Comparison of ENCODE assay signal across 31 cellular contexts in genomic region chr7:44969049-44969700, GRCh38. TPM values are rescaled to one million over a fixed set of nuclear protein-coding genes. Genes with fewer than 3 reads are reported as not detected.
DNase-seq lines count a peak whose midpoint lies in the region; ATAC-seq, FAIRE-seq and TF ChIP-seq lines count a peak whose summit lies in the region.
"Had no signal": no experiment of that assay in that cellular context is flagged by ENCODE, and none has a peak within 500 bp of the region (broad histone marks: within the 10 kb centered on the region; RNA-seq: fewer than 3 reads in every experiment).

No MANE protein-coding gene starts in this region.

- H3K27me3 Mint-ChIP-seq in activated CD8-positive, alpha-beta memory T cell treated with anti-CD3 and anti-CD28 coated beads, Interleukin-2, amount 10 ng/mL, durations not matched to agents 7 days and 5 days, result no peaks in the 10 kb centered on the region
- no peaks in the 10 kb centered on the region for H3K27me3 Mint-ChIP-seq in activated T-helper 17 cell treated with anti-CD3 and anti-CD28 coated beads, Interleukin-2, amount 50 U/mL, for 72 hours
- peaks cover 5% of the 10 kb centered on the region for H3K27me3 Mint-ChIP-seq in glutamatergic neuron (ENCODE audit: unreplicated experiment)
- H3K27me3 Mint-ChIP-seq: memory B cell had no signal

- intact Hi-C loops in stomach (cut with DNase I; ENCODE audit: low total_unique reads), result no loop called here

- TF ChIP-seq POLR2A in GM12892 (IDR thresholded peaks at IDR 0.05; ENCODE audit: low read depth, low read length) (0 out of 2 replicates have a peak, but pooled peaks have one; percentile 41), stomach (IDR thresholded peaks at IDR 0.05) (no peak)

- ATAC-seq in activated CD8-positive, alpha-beta memory T cell treated with anti-CD3 and anti-CD28 coated beads, Interleukin-2, amount 10 ng/mL, durations not matched to agents 7 days and 5 days, result no peak
- ATAC-seq in activated T-helper 17 cell treated with anti-CD3 and anti-CD28 coated beads, Interleukin-2, amount 50 U/mL, for 72 hours (replicated peaks), result no peak
- ATAC-seq in stimulated activated naive CD8-positive, alpha-beta T cell treated with anti-CD3 and anti-CD28 coated beads, Interleukin-15, Interleukin-2, amounts not matched to agents 100 U/mL and 50 U/mL, for 24 hours, result no peak
- ATAC-seq: HCT116, K562, left lobe of liver, sciatic nerve had no signal

- DNase-seq in activated CD8-positive, alpha-beta memory T cell treated with anti-CD3 and anti-CD28 coated beads, Interleukin-2, amount 50 U/mL, for 48 hours, result peak; percentile 50
- DNase-seq in activated CD8-positive, alpha-beta memory T cell treated with anti-CD3 and anti-CD28 coated beads, Interleukin-2, amount 10 ng/mL, durations not matched to agents 7 days and 5 days, result no peak
- DNase-seq in GM12892 (ENCODE audit: insufficient read length) (no peak), stomach (no peak), DMS 273 (lab: John Stamatoyannopoulos, UW; ENCODE audit: unreplicated experiment) (no peak), glutamatergic neuron (no peak)
- DNase-seq in stimulated activated naive CD8-positive, alpha-beta T cell treated with anti-CD3 and anti-CD28 coated beads, Interleukin-15, Interleukin-2, amounts not matched to agents 100 U/mL and 50 U/mL, for 24 hours, result peak; percentile 2
- DNase-seq: ACHN; activated CD4-positive, alpha-beta T cell treated with anti-CD3 and anti-CD28 coated beads for 4 hours; activated gamma-delta T cell treated with Interleukin-2 at 50 U/mL for 16 hours; brain microvascular endothelial cell; C1 segment of cervical spinal cord; Caco-2; GDM1; MM.1S; NCI-H1436 treated with DMSO at 0.1 percent for 48 hours; NCI-H446 treated with DMSO at 0.1 percent for 48 hours; NCI-H82; trophoblast cell had no signal

- CTCF ChIA-PET in activated CD8-positive, alpha-beta memory T cell treated with anti-CD3 and anti-CD28 coated beads, Interleukin-2, amount 10 ng/mL, durations not matched to agents 7 days and 5 days (lab: Charles Lee), result interaction anchor here (1.3 kb wide), 1 partner anchor 13 kb away, joined by 3 read pairs; no protein-coding TSS in a partner anchor

- no peak overlapping the region for H3K4me3 Mint-ChIP-seq in activated CD8-positive, alpha-beta memory T cell treated with anti-CD3 and anti-CD28 coated beads, Interleukin-2, amount 10 ng/mL, durations not matched to agents 7 days and 5 days
- no peak overlapping the region for H3K4me3 Mint-ChIP-seq in activated T-helper 17 cell treated with anti-CD3 and anti-CD28 coated beads, Interleukin-2, amount 50 U/mL, for 72 hours
- no peak overlapping the region for H3K4me3 Mint-ChIP-seq in glutamatergic neuron (ENCODE audit: unreplicated experiment)
- H3K4me3 Mint-ChIP-seq: memory B cell had no signal

- peaks cover 31% of the 10 kb centered on the region for H3K4me1 Mint-ChIP-seq in activated CD8-positive, alpha-beta memory T cell treated with anti-CD3 and anti-CD28 coated beads, Interleukin-2, amount 10 ng/mL, durations not matched to agents 7 days and 5 days
- H3K4me1 Mint-ChIP-seq in activated T-helper 17 cell treated with anti-CD3 and anti-CD28 coated beads, Interleukin-2, amount 50 U/mL, for 72 hours, result peaks cover 17% of the 10 kb centered on the region
- H3K4me1 Mint-ChIP-seq in glutamatergic neuron (ENCODE audit: low read depth, unreplicated experiment), result peaks cover 2% of the 10 kb centered on the region

- peaks cover 74% of the 10 kb centered on the region for H3K36me3 Mint-ChIP-seq in activated CD8-positive, alpha-beta memory T cell treated with anti-CD3 and anti-CD28 coated beads, Interleukin-2, amount 10 ng/mL, durations not matched to agents 7 days and 5 days
- H3K36me3 Mint-ChIP-seq in activated T-helper 17 cell treated with anti-CD3 and anti-CD28 coated beads, Interleukin-2, amount 50 U/mL, for 72 hours (ENCODE audit: low read depth), result peaks cover 100% of the 10 kb centered on the region
- no peaks in the 10 kb centered on the region for H3K36me3 Mint-ChIP-seq in glutamatergic neuron (ENCODE audit: unreplicated experiment)

- FAIRE-seq in GM12892 (lab: Jason Lieb, UNC), result no peak
- FAIRE-seq: endothelial cell of umbilical vein, GM18507, K562 had no signal

- H3K27me3 ChIP-seq in stomach, result no peaks in the 10 kb centered on the region
- H3K27me3 ChIP-seq: adrenal gland had no signal

- 87 to 95% (median 94%) methylated on average over 9 to 11 of the region's 11 CpGs for WGBS in stomach, 5 donors

- TF ChIP-seq CTCF in stomach (IDR thresholded peaks at IDR 0.05), result no peak
- no peak for TF ChIP-seq CTCF in glutamatergic neuron (IDR thresholded peaks at IDR 0.05; ENCODE audit: partially characterized antibody, unreplicated experiment)

- H3K4me3 ChIP-seq in stomach, result no peak overlapping the region
- H3K4me3 ChIP-seq: adrenal gland, K562, prostate gland had no signal

- H3K27ac Mint-ChIP-seq in activated CD8-positive, alpha-beta memory T cell treated with anti-CD3 and anti-CD28 coated beads, Interleukin-2, amount 10 ng/mL, durations not matched to agents 7 days and 5 days, result no peak overlapping the region
- peak overlapping the region; percentile 88 for H3K27ac Mint-ChIP-seq in activated T-helper 17 cell treated with anti-CD3 and anti-CD28 coated beads, Interleukin-2, amount 50 U/mL, for 72 hours
- H3K27ac Mint-ChIP-seq in glutamatergic neuron (ENCODE audit: unreplicated experiment), result no peak overlapping the region
- H3K27ac Mint-ChIP-seq: memory B cell had no signal

- H3K4me1 ChIP-seq in stomach, result peaks cover 0 to 4% (median 0%) of the 10 kb centered on the region in 4 donors
- H3K4me1 ChIP-seq: adrenal gland, prostate gland had no signal

- TF ChIP-seq EP300 in stomach (IDR thresholded peaks at IDR 0.05), result no peak

- no peaks in the 10 kb centered on the region for H3K9me3 ChIP-seq in stomach
- H3K9me3 ChIP-seq: adrenal gland, Caco-2, prostate gland had no signal

- no peak overlapping the region for H3K27ac ChIP-seq in stomach
- H3K27ac ChIP-seq: adrenal gland, brain microvascular endothelial cell, prostate gland had no signal

- peaks cover 0 to 3% (median 0%) of the 10 kb centered on the region in 4 donors for H3K36me3 ChIP-seq in stomach
- H3K36me3 ChIP-seq: adrenal gland, brain microvascular endothelial cell, prostate gland had no signal

- H3K9me3 Mint-ChIP-seq in activated CD8-positive, alpha-beta memory T cell treated with anti-CD3 and anti-CD28 coated beads, Interleukin-2, amount 10 ng/mL, durations not matched to agents 7 days and 5 days (ENCODE audit: low read depth), result no peaks in the 10 kb centered on the region
- no peaks in the 10 kb centered on the region for H3K9me3 Mint-ChIP-seq in activated T-helper 17 cell treated with anti-CD3 and anti-CD28 coated beads, Interleukin-2, amount 50 U/mL, for 72 hours
- no peaks in the 10 kb centered on the region for H3K9me3 Mint-ChIP-seq in glutamatergic neuron (ENCODE audit: unreplicated experiment)
- H3K9me3 Mint-ChIP-seq: memory B cell had no signal

RNA-seq across cellular contexts. Expression of gene MYO1G, which starts 9.6 kb away (rescaled TPM):
- total RNA-seq in activated CD8-positive, alpha-beta memory T cell treated with anti-CD3 and anti-CD28 coated beads, Interleukin-2, amount 10 ng/mL, durations not matched to agents 7 days and 5 days, result 100 to 1,000 TPM; 502 to 567 TPM
- 137 TPM for polyA plus RNA-seq in GM12892 (2012; ENCODE audit: missing spikeins)
- 100 to 1,000 TPM; 316 to 649 TPM for total RNA-seq in activated T-helper 17 cell treated with anti-CD3 and anti-CD28 coated beads, Interleukin-2, amount 50 U/mL, for 72 hours
- total RNA-seq in stomach, result 10 to 100 TPM in 1 of 5 donors, 1 to 10 TPM in 4; 1.7 to 16.7 (median 4.0) TPM
- 1 to 10 TPM; 2.0 to 3.4 (median 3.2) TPM for polyA plus RNA-seq in stomach
- total RNA-seq in glutamatergic neuron (ENCODE audit: unreplicated experiment), result 0.54 TPM
- total RNA-seq: HT1080, RPMI7951 had no signal
- polyA plus RNA-seq: endothelial cell of umbilical vein had no signal

RNA-seq across cellular contexts. Expression of gene CCM2, which starts 30.8 kb away (rescaled TPM):
- 100 to 1,000 TPM in 1 of 2 experiments, 10 to 100 TPM in 1; 87.5 to 113 TPM for total RNA-seq in activated CD8-positive, alpha-beta memory T cell treated with anti-CD3 and anti-CD28 coated beads, Interleukin-2, amount 10 ng/mL, durations not matched to agents 7 days and 5 days
- 37.2 TPM for polyA plus RNA-seq in GM12892 (2012; ENCODE audit: missing spikeins)
- total RNA-seq in activated T-helper 17 cell treated with anti-CD3 and anti-CD28 coated beads, Interleukin-2, amount 50 U/mL, for 72 hours, result 10 to 100 TPM; 69.8 to 79.3 TPM
- total RNA-seq in stomach (10 to 100 TPM in 4 of 5 donors, 1 to 10 TPM in 1; 1.8 to 31.7 (median 17.2) TPM), glutamatergic neuron (ENCODE audit: unreplicated experiment) (92.6 TPM)
- polyA plus RNA-seq in stomach, result 10 to 100 TPM; 33.1 to 39.0 (median 38.7) TPM

Comparison
In these comparisons a context has a peak if more than half of its experiments do, and no peak if none do; other contexts are left out.
1. DNase-seq: peak in activated CD8-positive, alpha-beta memory T cell treated with anti-CD3 and anti-CD28 coated beads, Interleukin-2, amount 50 U/mL, for 48 hours (single experiment) and stimulated activated naive CD8-positive, alpha-beta T cell treated with anti-CD3 and anti-CD28 coated beads, Interleukin-15, Interleukin-2, amounts not matched to agents 100 U/mL and 50 U/mL, for 24 hours (single experiment); none in activated CD8-positive, alpha-beta memory T cell treated with anti-CD3 and anti-CD28 coated beads, Interleukin-2, amount 10 ng/mL, durations not matched to agents 7 days and 5 days (single experiment), GM12892 (single experiment), stomach (single experiment), DMS 273 (single experiment) and glutamatergic neuron (single experiment).
2. RNA of gene MYO1G, which starts 9.6 kb away (total RNA-seq): 316 to 649 TPM in activated T-helper 17 cell treated with anti-CD3 and anti-CD28 coated beads, Interleukin-2, amount 50 U/mL, for 72 hours and 502 to 567 TPM in activated CD8-positive, alpha-beta memory T cell treated with anti-CD3 and anti-CD28 coated beads, Interleukin-2, amount 10 ng/mL, durations not matched to agents 7 days and 5 days; 1.7 to 16.7 TPM in stomach and 0.54 TPM in glutamatergic neuron (single experiment); every median in the first group is over 10 times any median in the second.